Comparison of ENCODE assay signal across 8 cellular contexts in the genomic region with DNA sequence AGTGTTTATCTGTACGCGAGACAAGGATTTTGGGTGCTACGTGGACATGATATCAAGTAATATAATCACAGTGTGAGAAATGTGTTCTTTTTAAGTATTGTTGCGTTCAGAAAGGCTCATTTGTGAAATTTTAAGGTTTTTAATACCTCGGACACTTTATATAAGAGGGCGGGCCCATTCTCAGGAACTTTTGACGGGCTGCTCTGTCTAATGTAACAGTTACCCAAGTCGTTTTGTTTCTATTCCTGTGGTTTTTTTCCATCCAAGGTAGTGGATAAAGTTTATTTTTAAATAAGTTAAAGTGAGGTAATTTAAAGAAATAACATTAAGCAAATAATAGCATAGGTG. TPM values are rescaled to one million over a fixed set of nuclear protein-coding genes. Genes with fewer than 3 reads are reported as not detected.
DNase-seq lines count a peak whose midpoint lies in the region; ATAC-seq, FAIRE-seq and TF ChIP-seq lines count a peak whose summit lies in the region.

No MANE protein-coding gene starts in this region.

- H3K9me3 ChIP-seq in MG63 = no peaks in the 10 kb centered on the region

- H3K4me3 Mint-ChIP-seq in natural killer cell = peak overlapping the region; percentile 96

- no peak for FAIRE-seq in RCC 7860 (lab: Jason Lieb, UNC)

- no peak for TF ChIP-seq CTCF in AG10803 (conservative IDR thresholded peaks at IDR 0.05; ENCODE audit: low read length)
- no peak for TF ChIP-seq CTCF in dorsolateral prefrontal cortex (IDR thresholded peaks at IDR 0.05 in 54 of 56, conservative IDR thresholded peaks at IDR 0.05 in 2 of 56; ENCODE audit: low read depth in 1 of 56, partially characterized antibody in 56 of 56)
- TF ChIP-seq CTCF in natural killer cell (IDR thresholded peaks at IDR 0.05) = no peak

- H3K4me1 Mint-ChIP-seq in natural killer cell = peaks cover 24 to 38% of the 10 kb centered on the region in 2 donors

- ATAC-seq in natural killer cell = no peak
- ATAC-seq in GM18867 (IDR thresholded peaks at IDR 0.05; ENCODE audit: unreplicated experiment) = no peak

- peak overlapping the region; percentile 95 to 96 for H3K27ac Mint-ChIP-seq in natural killer cell

- H3K36me3 ChIP-seq in MG63 = peaks cover 42% of the 10 kb centered on the region

- 0 out of 2 replicates have a peak, but pooled peaks cover 3% of the 10 kb centered on the region for H3K27me3 ChIP-seq in MG63
- no peaks in the 10 kb centered on the region for H3K27me3 ChIP-seq in dorsolateral prefrontal cortex

- H3K9me3 Mint-ChIP-seq in natural killer cell = no peaks in the 10 kb centered on the region

- intact Hi-C loops in dorsolateral prefrontal cortex (cut with DNase I) (loop anchor here in 1 of 2 donors (2.0 kb wide), 1 partner anchor 59 kb away; no protein-coding TSS in a partner anchor), natural killer cell (cut with micrococcal nuclease) (loop anchor here (1.0 to 5.0 kb wide), 3 partner anchors 61 to 154 kb away; a partner anchor contains a TSS)

- DNase-seq in AG10803 (ENCODE audit: low read depth) (no peak), MG63 (no peak), dorsolateral prefrontal cortex (no peak), natural killer cell (no peak), RCC 7860 (ENCODE audit: low spot score) (no peak), DMS153 treated with DMSO at 0.1 percent for 48 hours (lab: John Stamatoyannopoulos, UW; ENCODE audit: unreplicated experiment) (no peak)
- no peak for DNase-seq in stimulated activated CD4-positive, alpha-beta T cell treated with anti-CD3 and anti-CD28 coated beads, Interleukin-4, amount 100 ng/mL, for 4 hours

- H3K27ac ChIP-seq in dorsolateral prefrontal cortex = peak overlapping the region in 54 of 59 donors; percentile 14 to 92 (median 78)

- peaks cover 4 to 19% of the 10 kb centered on the region in 2 donors for H3K27me3 Mint-ChIP-seq in natural killer cell (ENCODE audit: low read depth in 2 of 2)

- H3K4me3 ChIP-seq in AG10803 (ENCODE audit: low read length) (peak overlapping the region; percentile 97), MG63 (peak overlapping the region; percentile 88), dorsolateral prefrontal cortex (peak overlapping the region; percentile 75 to 100 (median 93))

- no peaks in the 10 kb centered on the region for H3K36me3 Mint-ChIP-seq in natural killer cell

RNA-seq across cellular contexts. Expression of a gene that starts 0.5 kb away (rescaled TPM):
- total RNA-seq in MG63 (2014; rRNA removed; shearing (Covaris generic); ENCODE audit: low replicate concordance) = 90.4 and 208 TPM in 2 replicates
- total RNA-seq in dorsolateral prefrontal cortex (10 to 100 TPM; 17.9 to 55.3 (median 37.1) TPM), natural killer cell (10 to 100 TPM; 52.8 to 58.5 (median 54.7) TPM)
